Comparison of ENCODE assay signal across 24 cellular contexts in the genomic region with DNA sequence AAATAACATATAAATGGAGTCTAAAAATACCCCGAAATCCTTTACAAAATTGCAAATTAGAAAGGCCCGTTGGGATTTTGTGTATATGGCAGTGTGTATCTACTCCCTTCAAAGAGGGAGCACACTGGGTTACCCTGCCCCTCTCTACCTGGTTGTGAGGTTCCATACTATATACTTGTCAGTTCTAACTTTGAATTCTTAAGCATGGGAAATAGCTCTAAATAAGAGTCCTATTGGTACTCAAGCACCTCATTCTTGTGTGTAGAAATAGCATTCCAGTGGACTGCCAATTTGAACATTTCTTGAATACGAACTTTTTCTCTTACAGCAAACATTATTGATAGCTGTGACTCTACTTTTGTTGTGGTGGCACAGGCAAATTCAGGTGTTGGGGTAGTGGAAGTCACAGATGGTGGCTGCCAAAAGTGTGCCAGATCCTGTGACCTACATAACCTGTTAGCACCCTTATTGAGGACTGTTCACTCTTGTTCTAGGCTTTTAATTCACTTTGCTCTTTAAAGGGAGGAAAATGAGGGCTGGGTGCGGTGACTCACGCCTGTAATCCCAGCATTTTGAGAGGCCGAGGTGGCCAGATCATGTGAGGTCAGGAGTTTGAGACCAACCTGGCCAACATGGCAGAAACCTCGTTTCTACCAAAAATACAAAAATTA. TPM values are rescaled to one million over a fixed set of nuclear protein-coding genes. Genes with fewer than 3 reads are reported as not detected.
DNase-seq lines count a peak whose midpoint lies in the region; TF ChIP-seq lines count a peak whose summit lies in the region.
"Had no signal": no experiment of that assay in that cellular context is flagged by ENCODE, and none has a peak within 500 bp of the region (broad histone marks: within the 10 kb centered on the region; RNA-seq: fewer than 3 reads in every experiment).

No MANE protein-coding gene starts in this region.

- H3K4me3 Mint-ChIP-seq in activated naive CD4-positive, alpha-beta T cell treated with anti-CD3 and anti-CD28 coated beads for 36 hours: no peak overlapping the region
- H3K4me3 Mint-ChIP-seq in activated naive CD8-positive, alpha-beta T cell: no peak overlapping the region
- H3K4me3 Mint-ChIP-seq in mesothelial cell of epicardium: no peak overlapping the region
- H3K4me3 Mint-ChIP-seq: activated CD4-positive, alpha-beta T cell treated with anti-CD3 and anti-CD28 coated beads, Interleukin-2, amount 10 ng/mL, durations not matched to agents 24 days and 14 days; IgD-negative memory B cell; T-helper 1 cell treated with Interleukin-12 subunit alpha and Interleukin-12 subunit beta and Interleukin-4 antibody, amounts not matched to agents 30 μg/mL and 1 μg/mL, for 36 hours had no signal

- H3K27me3 Mint-ChIP-seq in activated naive CD4-positive, alpha-beta T cell treated with anti-CD3 and anti-CD28 coated beads for 36 hours (ENCODE audit: low read depth): no peaks in the 10 kb centered on the region
- H3K27me3 Mint-ChIP-seq in activated naive CD8-positive, alpha-beta T cell: no peaks in the 10 kb centered on the region
- no peaks in the 10 kb centered on the region for H3K27me3 Mint-ChIP-seq in mesothelial cell of epicardium (ENCODE audit: low read depth)
- H3K27me3 Mint-ChIP-seq: activated CD4-positive, alpha-beta T cell treated with anti-CD3 and anti-CD28 coated beads, Interleukin-2, amount 10 ng/mL, durations not matched to agents 24 days and 14 days; IgD-negative memory B cell had no signal

- DNase-seq in activated naive CD4-positive, alpha-beta T cell treated with anti-CD3 and anti-CD28 coated beads for 36 hours: no peak
- DNase-seq in activated naive CD4-positive, alpha-beta T cell treated with anti-CD3 and anti-CD28 coated beads, Interleukin-2, amount 50 U/mL, for 16 hours: no peak
- DNase-seq in mesothelial cell of epicardium (ENCODE audit: low spot score in 2 of 2, unreplicated experiment in 2 of 2) (no peak), tibial nerve (ENCODE audit: low spot score in 2 of 2) (no peak), nucleus accumbens (lab: John Stamatoyannopoulos, UW) (no peak), kidney tubule cell (ENCODE audit: low spot score) (no peak), HCEC 1CT (no peak)
- DNase-seq: activated CD4-positive, alpha-beta T cell treated with anti-CD3 and anti-CD28 coated beads, Interleukin-2, amount 10 ng/mL, durations not matched to agents 24 days and 14 days; activated naive CD4-positive, alpha-beta T cell treated with Interleukin-2 at 50 U/mL for 16 hours; Calu3; dermis blood vessel endothelial cell; heart left ventricle; MG63; NCI-H1436 treated with DMSO at 0.1 percent for 48 hours; NCI-H510A treated with DMSO at 0.1 percent for 48 hours; stimulated activated CD4-positive, alpha-beta T cell treated with anti-CD3 and anti-CD28 coated beads, Interleukin-1b, Interleukin-23, amount 100 ng/mL, for 48 hours; stimulated activated naive CD4-positive, alpha-beta T cell had no signal

- TF ChIP-seq POLR2A in tibial nerve (IDR thresholded peaks at IDR 0.05): no peak

- 86 to 87% methylated on average over 7 of the region's 7 CpGs for WGBS in tibial nerve, 2 donors

- H3K4me1 ChIP-seq in tibial nerve: peaks cover 0 to 13% (median 0%) of the 10 kb centered on the region in 4 donors
- H3K4me1 ChIP-seq: ascending aorta had no signal

- peaks cover 7% of the 10 kb centered on the region for H3K36me3 Mint-ChIP-seq in activated naive CD4-positive, alpha-beta T cell treated with anti-CD3 and anti-CD28 coated beads for 36 hours (ENCODE audit: low read depth)
- peaks cover 5% of the 10 kb centered on the region for H3K36me3 Mint-ChIP-seq in activated naive CD8-positive, alpha-beta T cell
- peaks cover 4% of the 10 kb centered on the region for H3K36me3 Mint-ChIP-seq in mesothelial cell of epicardium
- H3K36me3 Mint-ChIP-seq: IgD-negative memory B cell had no signal

- TF ChIP-seq EP300 in tibial nerve (IDR thresholded peaks at IDR 0.05): no peak

- H3K4me1 Mint-ChIP-seq in activated naive CD4-positive, alpha-beta T cell treated with anti-CD3 and anti-CD28 coated beads for 36 hours (ENCODE audit: low read depth): peaks cover 13% of the 10 kb centered on the region
- peaks cover 15% of the 10 kb centered on the region for H3K4me1 Mint-ChIP-seq in activated naive CD8-positive, alpha-beta T cell (ENCODE audit: low read depth)
- no peaks in the 10 kb centered on the region for H3K4me1 Mint-ChIP-seq in mesothelial cell of epicardium

- intact Hi-C loops in activated naive CD4-positive, alpha-beta T cell treated with anti-CD3 and anti-CD28 coated beads for 36 hours (cut with micrococcal nuclease): no loop called here

- TF ChIP-seq CTCF in mesothelial cell of epicardium (IDR thresholded peaks at IDR 0.05; ENCODE audit: unreplicated experiment) (no peak), tibial nerve (IDR thresholded peaks at IDR 0.05) (no peak)

- H3K9me3 Mint-ChIP-seq in activated naive CD4-positive, alpha-beta T cell treated with anti-CD3 and anti-CD28 coated beads for 36 hours: no peaks in the 10 kb centered on the region
- H3K9me3 Mint-ChIP-seq in activated naive CD8-positive, alpha-beta T cell (ENCODE audit: low read depth): no peaks in the 10 kb centered on the region
- no peaks in the 10 kb centered on the region for H3K9me3 Mint-ChIP-seq in mesothelial cell of epicardium
- H3K9me3 Mint-ChIP-seq: activated CD4-positive, alpha-beta T cell treated with anti-CD3 and anti-CD28 coated beads, Interleukin-2, amount 10 ng/mL, durations not matched to agents 24 days and 14 days; IgD-negative memory B cell; T-helper 1 cell treated with Interleukin-12 subunit alpha and Interleukin-12 subunit beta and Interleukin-4 antibody, amounts not matched to agents 30 μg/mL and 1 μg/mL, for 36 hours had no signal

- peak overlapping the region in 3 of 4 donors; percentile 4 to 70 (median 69) for H3K27ac ChIP-seq in tibial nerve
- H3K27ac ChIP-seq: ascending aorta, heart left ventricle, HL-60, skin epidermis had no signal

- no peak overlapping the region for H3K4me3 ChIP-seq in tibial nerve
- H3K4me3 ChIP-seq: ascending aorta, heart left ventricle, MG63, skin epidermis had no signal

- H3K27ac Mint-ChIP-seq in activated naive CD4-positive, alpha-beta T cell treated with anti-CD3 and anti-CD28 coated beads for 36 hours: peak overlapping the region; percentile 16
- peak overlapping the region; percentile 77 for H3K27ac Mint-ChIP-seq in activated naive CD8-positive, alpha-beta T cell
- peak overlapping the region; percentile 53 for H3K27ac Mint-ChIP-seq in mesothelial cell of epicardium
- H3K27ac Mint-ChIP-seq: activated CD4-positive, alpha-beta T cell treated with anti-CD3 and anti-CD28 coated beads, Interleukin-2, amount 10 ng/mL, durations not matched to agents 24 days and 14 days; IgD-negative memory B cell; T-helper 1 cell treated with Interleukin-12 subunit alpha and Interleukin-12 subunit beta and Interleukin-4 antibody, amounts not matched to agents 30 μg/mL and 1 μg/mL, for 36 hours had no signal

- H3K36me3 ChIP-seq in tibial nerve: peaks cover 0 to 5% (median 0%) of the 10 kb centered on the region in 3 donors
- H3K36me3 ChIP-seq: ascending aorta, MG63 had no signal

- H3K9me3 ChIP-seq in tibial nerve: no peaks in the 10 kb centered on the region
- H3K9me3 ChIP-seq: ascending aorta, heart left ventricle, MG63 had no signal

- H3K27me3 ChIP-seq in tibial nerve: no peaks in the 10 kb centered on the region
- H3K27me3 ChIP-seq: ascending aorta, heart left ventricle, MG63 had no signal

- CTCF ChIA-PET in activated naive CD4-positive, alpha-beta T cell treated with anti-CD3 and anti-CD28 coated beads for 36 hours (lab: Charles Lee): interaction anchor here (0.6 to 4.5 kb wide), 3 partner anchors 8 to 127 kb away, joined by 3 to 24 read pairs (median 3); no protein-coding TSS in a partner anchor

RNA-seq across cellular contexts. Expression of a gene that starts 16.1 kb away (rescaled TPM):
- under 1 TPM; 0.21 to 0.35 TPM for total RNA-seq in activated naive CD4-positive, alpha-beta T cell treated with anti-CD3 and anti-CD28 coated beads for 36 hours
- total RNA-seq in mesothelial cell of epicardium: 32.4 to 34.7 TPM (median 33.6 TPM) in 3 replicates
- total RNA-seq in tibial nerve: 1 to 10 TPM in 2 of 4 donors, under 1 TPM in 2; 0.42 to 2.4 (median 1.2) TPM
- total RNA-seq: ascending aorta, SK-MEL-5 had no signal

RNA-seq across cellular contexts. Expression of a gene that starts 25.3 kb away (rescaled TPM):
- 1 to 10 TPM; 4.2 to 5.4 TPM for total RNA-seq in activated naive CD4-positive, alpha-beta T cell treated with anti-CD3 and anti-CD28 coated beads for 36 hours
- total RNA-seq in mesothelial cell of epicardium (19.4 to 19.9 TPM (median 19.8 TPM) in 3 replicates), tibial nerve (10 to 100 TPM; 26.0 to 51.3 (median 30.2) TPM)

RNA-seq across cellular contexts. Expression of a gene that starts 44.5 kb away (rescaled TPM):
- 10 to 100 TPM; 79.4 to 83.4 TPM for total RNA-seq in activated naive CD4-positive, alpha-beta T cell treated with anti-CD3 and anti-CD28 coated beads for 36 hours
- total RNA-seq in mesothelial cell of epicardium (66.0 to 73.2 TPM (median 70.4 TPM) in 3 replicates), tibial nerve (100 to 1,000 TPM; 129 to 202 (median 181) TPM)

Comparison
In these comparisons a context has a peak if more than half of its experiments do, and no peak if none do; other contexts are left out.
1. H3K27ac Mint-ChIP-seq: peak in every context shown above with its lines; median percentile 77 in activated naive CD8-positive, alpha-beta T cell; 53 in mesothelial cell of epicardium; 16 in activated naive CD4-positive, alpha-beta T cell treated with anti-CD3 and anti-CD28 coated beads for 36 hours.